ENCODE assay signal across 17 cellular contexts in the genomic region with DNA sequence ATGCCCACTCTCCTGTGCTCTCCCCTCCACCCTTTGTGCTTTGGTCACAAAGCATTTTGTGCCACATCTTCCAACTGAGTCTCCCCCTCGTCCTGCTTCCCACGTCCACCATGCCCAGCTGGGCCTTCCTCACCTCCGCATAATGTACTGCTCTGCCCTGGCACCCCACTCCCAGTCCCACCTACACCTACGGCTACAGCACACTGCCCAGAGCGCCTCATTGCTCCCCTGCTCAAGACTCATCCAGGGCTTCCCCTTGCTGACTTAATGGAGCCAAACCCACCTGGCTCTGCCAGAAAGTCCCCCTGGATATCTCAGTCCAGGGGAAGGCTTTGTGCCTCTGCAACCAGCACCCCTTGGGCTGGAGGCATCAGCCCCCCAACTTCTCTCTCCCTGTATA.
DNase-seq lines count a peak whose midpoint lies in the region; ATAC-seq and TF ChIP-seq lines count a peak whose summit lies in the region.
"Had no signal": no experiment of that assay in that cellular context is flagged by ENCODE, and none has a peak within 500 bp of the region (broad histone marks: within the 10 kb centered on the region; RNA-seq: fewer than 3 reads in every experiment).

No MANE protein-coding gene starts in this region.

- H3K9me2 ChIP-seq in GM23338 (ENCODE audit: insufficient read depth) = no peaks in the 10 kb centered on the region

- H3K36me3 Mint-ChIP-seq in activated naive CD4-positive, alpha-beta T cell treated with anti-CD3 and anti-CD28 coated beads, Interleukin-2, amount 50 U/mL, for 24 hours = no peaks in the 10 kb centered on the region
- H3K36me3 Mint-ChIP-seq in nephron (ENCODE audit: low read depth) (no peaks in the 10 kb centered on the region), GM23338 (ENCODE audit: low read depth) (no peaks in the 10 kb centered on the region; the same call in 2 of the 3 replicates)
- H3K36me3 Mint-ChIP-seq: CD8-positive, alpha-beta memory T cell had no signal

- peak overlapping the region; percentile 33 for H3K27ac Mint-ChIP-seq in activated naive CD4-positive, alpha-beta T cell treated with anti-CD3 and anti-CD28 coated beads, Interleukin-2, amount 50 U/mL, for 24 hours
- H3K27ac Mint-ChIP-seq in nephron = peak overlapping the region in 2 of 3 experiments; percentile 90 to 95
- H3K27ac Mint-ChIP-seq in GM23338 = no peak overlapping the region
- H3K27ac Mint-ChIP-seq: CD8-positive, alpha-beta memory T cell had no signal

- no peaks in the 10 kb centered on the region for H3K4me1 Mint-ChIP-seq in activated naive CD4-positive, alpha-beta T cell treated with anti-CD3 and anti-CD28 coated beads, Interleukin-2, amount 50 U/mL, for 24 hours
- peaks cover 58% of the 10 kb centered on the region for H3K4me1 Mint-ChIP-seq in nephron
- peaks cover 4% of the 10 kb centered on the region; the same call in 2 of the 3 replicates for H3K4me1 Mint-ChIP-seq in GM23338
- H3K4me1 Mint-ChIP-seq: CD8-positive, alpha-beta memory T cell had no signal

- no peaks in the 10 kb centered on the region for H3K27me3 Mint-ChIP-seq in activated naive CD4-positive, alpha-beta T cell treated with anti-CD3 and anti-CD28 coated beads, Interleukin-2, amount 50 U/mL, for 24 hours
- peaks cover 5% of the 10 kb centered on the region for H3K27me3 Mint-ChIP-seq in nephron (ENCODE audit: low read depth)
- peaks cover 11% of the 10 kb centered on the region for H3K27me3 Mint-ChIP-seq in GM23338 (ENCODE audit: insufficient read depth, low read depth, poor library complexity)

- no peak for DNase-seq in activated naive CD4-positive, alpha-beta T cell treated with anti-CD3 and anti-CD28 coated beads, Interleukin-2, amount 50 U/mL, for 16 hours
- peak; percentile 43 for DNase-seq in posterior vena cava (ENCODE audit: low spot score)
- DNase-seq in uterus = peak in 1 of 2 donors; percentile 15
- no peak for DNase-seq in GM23338 (ENCODE audit: low spot score)
- no peak for DNase-seq in lower lobe of right lung
- no peak for DNase-seq in GM10266 (ENCODE audit: extremely low spot score)
- DNase-seq: Calu3; CD8-positive, alpha-beta memory T cell; DMS153; NCI-H1417; NCI-H187; NCI-H446 treated with DMSO at 0.1 percent for 48 hours; NCI-H526 treated with DMSO at 0.1 percent for 48 hours; OCI-M1 had no signal

- H3K4me3 Mint-ChIP-seq in activated naive CD4-positive, alpha-beta T cell treated with anti-CD3 and anti-CD28 coated beads, Interleukin-2, amount 50 U/mL, for 24 hours = no peak overlapping the region
- H3K4me3 Mint-ChIP-seq in nephron (no peak overlapping the region), GM23338 (no peak overlapping the region)
- H3K4me3 Mint-ChIP-seq: CD8-positive, alpha-beta memory T cell had no signal

- no peak overlapping the region for H3K4me3 ChIP-seq in uterus
- no peak overlapping the region for H3K4me3 ChIP-seq in GM23338
- no peak overlapping the region for H3K4me3 ChIP-seq in lower lobe of right lung

- no peaks in the 10 kb centered on the region for H3K9me3 ChIP-seq in uterus
- H3K9me3 ChIP-seq in lower lobe of right lung = no peaks in the 10 kb centered on the region

- no peaks in the 10 kb centered on the region for H3K27me3 ChIP-seq in uterus
- no peaks in the 10 kb centered on the region for H3K27me3 ChIP-seq in GM23338 (ENCODE audit: insufficient read depth)
- no peaks in the 10 kb centered on the region for H3K27me3 ChIP-seq in lower lobe of right lung (ENCODE audit: low read depth)

- no peaks in the 10 kb centered on the region for H3F3A ChIP-seq in GM23338 (replicated peaks; ENCODE audit: low read depth)

- H3K36me3 ChIP-seq in uterus = no peaks in the 10 kb centered on the region
- no peaks in the 10 kb centered on the region for H3K36me3 ChIP-seq in GM23338 (ENCODE audit: insufficient read depth)
- no peaks in the 10 kb centered on the region for H3K36me3 ChIP-seq in lower lobe of right lung

- H3K79me2 ChIP-seq in GM23338 (replicated peaks; ENCODE audit: insufficient read depth) = no peaks in the 10 kb centered on the region

- TF ChIP-seq POLR2A in uterus (IDR thresholded peaks at IDR 0.05) = no peak

- no peak overlapping the region for H3K4me2 ChIP-seq in GM23338

- TF ChIP-seq CTCF in nephron (IDR thresholded peaks at IDR 0.05; ENCODE audit: unreplicated experiment in 3 of 3) (no peak), uterus (IDR thresholded peaks at IDR 0.05) (no peak), GM23338 (conservative IDR thresholded peaks at IDR 0.05; ENCODE audit: low read depth in 2 of 2) (no peak), lower lobe of right lung (IDR thresholded peaks at IDR 0.05) (no peak), GM10266 (IDR thresholded peaks at IDR 0.05; ENCODE audit: control insufficient read depth, insufficient read depth, low read depth, missing control alignments) (no peak)

- H3K9me3 Mint-ChIP-seq in activated naive CD4-positive, alpha-beta T cell treated with anti-CD3 and anti-CD28 coated beads, Interleukin-2, amount 50 U/mL, for 24 hours = no peaks in the 10 kb centered on the region
- H3K9me3 Mint-ChIP-seq in nephron (no peaks in the 10 kb centered on the region), GM23338 (no peaks in the 10 kb centered on the region)
- H3K9me3 Mint-ChIP-seq: CD8-positive, alpha-beta memory T cell had no signal

- H2AFZ ChIP-seq in GM23338 = no peak overlapping the region

- no peak for ATAC-seq in GM23338
- ATAC-seq in lower lobe of right lung = no peak

- intact Hi-C loops in posterior vena cava (cut with DNase I) (no loop called here), uterus (cut with DNase I; ENCODE audit: low total_unique reads) (no loop called here), lower lobe of right lung (cut with DNase I) (no loop called here)

- H3K27ac ChIP-seq in uterus = peak overlapping the region; percentile 79 to 93
- H3K27ac ChIP-seq in GM23338 (ENCODE audit: low read depth) = no peak overlapping the region
- H3K27ac ChIP-seq in lower lobe of right lung = no peak overlapping the region
- H3K27ac ChIP-seq: C4-2B had no signal

- H4K20me1 ChIP-seq in GM23338 (replicated peaks; ENCODE audit: insufficient read depth) = no peaks in the 10 kb centered on the region

- peaks cover 0 to 2% of the 10 kb centered on the region in 2 donors for H3K4me1 ChIP-seq in uterus
- no peaks in the 10 kb centered on the region for H3K4me1 ChIP-seq in GM23338 (ENCODE audit: insufficient read depth)
- H3K4me1 ChIP-seq in lower lobe of right lung = peaks cover under 1% of the 10 kb centered on the region

TF ChIP-seq in GM23338, 12 proteins besides CTCF, POLR2A, EP300 and RAD21 (continues in another document):
- TF ChIP-seq ZNF331 (CRISPR knock-in tag; IDR thresholded peaks at IDR 0.05; ENCODE audit: low read depth) = no peak
- TF ChIP-seq NANOG (IDR thresholded peaks at IDR 0.05; ENCODE audit: borderline replicate concordance) = no peak
- TF ChIP-seq EZH2phosphoT487 (IDR thresholded peaks at IDR 0.05; ENCODE audit: unreplicated experiment) = no peak
- no peak for TF ChIP-seq POLR2AphosphoS5 (IDR thresholded peaks at IDR 0.05; ENCODE audit: low read depth)
- TF ChIP-seq STAT1 (IDR thresholded peaks at IDR 0.05; ENCODE audit: unreplicated experiment) = no peak

Comparison
In these comparisons a context has a peak if more than half of its experiments do, and no peak if none do; other contexts are left out.
1. H3K27ac ChIP-seq: peak in uterus (2 of 2); none in GM23338 (single experiment) and lower lobe of right lung (single experiment).